ENCODE assay signal across 8 cellular contexts in genomic region chr5:172186114-172186695, GRCh38. TPM values are rescaled to one million over a fixed set of nuclear protein-coding genes. Genes with fewer than 3 reads are reported as not detected.
A peak's percentile ranks its signal among the peaks of the same experiment; 100 is the strongest.
DNase-seq lines count a peak whose midpoint lies in the region; ATAC-seq lines count a peak whose summit lies in the region.

No MANE protein-coding gene starts in this region.

- intact Hi-C loops in activated CD4-positive, alpha-beta T cell treated with anti-CD3 and anti-CD28 coated beads, Interleukin-2, amount 10 ng/mL, durations not matched to agents 24 days and 14 days (cut with micrococcal nuclease): loop anchor here (2.0 to 5.0 kb wide), 6 partner anchors 34 to 799 kb away; partner anchors contain the start of gene NPM1
- intact Hi-C loops in activated T-helper 1 cell treated with anti-CD3 and anti-CD28 coated beads, Interleukin-12 subunit alpha, Interleukin-12 subunit beta, Interleukin-2, Interleukin-4 antibody, amounts not matched to agents 30 ng/mL and 10 ng/mL and 1 ng/mL, durations not matched to agents 14 hours and 24 hours and 36 hours (cut with micrococcal nuclease): loop anchor here (2.0 to 5.0 kb wide), 5 partner anchors 199 to 799 kb away; partner anchors contain the start of gene NPM1

- no peak for ATAC-seq in stimulated activated memory B cell treated with anti-CD40 and anti-IgM and Interleukin-4, amounts not matched to agents 10 μg/mL and 1 μg/mL and 100 μg/mL, for 72 hours

- H3K4me1 Mint-ChIP-seq in activated CD4-positive, alpha-beta T cell treated with anti-CD3 and anti-CD28 coated beads, Interleukin-2, amount 10 ng/mL, durations not matched to agents 24 days and 14 days: peaks cover 45% of the 10 kb centered on the region
- H3K4me1 Mint-ChIP-seq in activated T-helper 1 cell treated with anti-CD3 and anti-CD28 coated beads, Interleukin-12 subunit alpha, Interleukin-12 subunit beta, Interleukin-2, Interleukin-4 antibody, amounts not matched to agents 30 ng/mL and 10 ng/mL and 1 ng/mL, durations not matched to agents 14 hours and 24 hours and 36 hours (ENCODE audit: low read depth): peaks cover 52% of the 10 kb centered on the region
- peaks cover 39 to 49% of the 10 kb centered on the region in 2 donors for H3K4me1 Mint-ChIP-seq in immature natural killer cell
- peaks cover 36% of the 10 kb centered on the region for H3K4me1 Mint-ChIP-seq in stimulated activated memory B cell treated with anti-CD40 and anti-IgM and Interleukin-4, amounts not matched to agents 10 μg/mL and 1 μg/mL and 100 μg/mL, for 72 hours

- peak overlapping the region; percentile 99 for H3K27ac Mint-ChIP-seq in activated CD4-positive, alpha-beta T cell treated with anti-CD3 and anti-CD28 coated beads, Interleukin-2, amount 10 ng/mL, durations not matched to agents 24 days and 14 days
- peak overlapping the region; percentile 99 for H3K27ac Mint-ChIP-seq in activated T-helper 1 cell treated with anti-CD3 and anti-CD28 coated beads, Interleukin-12 subunit alpha, Interleukin-12 subunit beta, Interleukin-2, Interleukin-4 antibody, amounts not matched to agents 30 ng/mL and 10 ng/mL and 1 ng/mL, durations not matched to agents 14 hours and 24 hours and 36 hours
- peak overlapping the region; percentile 95 to 100 (median 100) for H3K27ac Mint-ChIP-seq in immature natural killer cell
- peak overlapping the region; percentile 89 for H3K27ac Mint-ChIP-seq in stimulated activated memory B cell treated with anti-CD40 and anti-IgM and Interleukin-4, amounts not matched to agents 10 μg/mL and 1 μg/mL and 100 μg/mL, for 72 hours

- peaks cover 5% of the 10 kb centered on the region for H3K27me3 Mint-ChIP-seq in activated CD4-positive, alpha-beta T cell treated with anti-CD3 and anti-CD28 coated beads, Interleukin-2, amount 10 ng/mL, durations not matched to agents 24 days and 14 days
- peaks cover 5% of the 10 kb centered on the region for H3K27me3 Mint-ChIP-seq in activated T-helper 1 cell treated with anti-CD3 and anti-CD28 coated beads, Interleukin-12 subunit alpha, Interleukin-12 subunit beta, Interleukin-2, Interleukin-4 antibody, amounts not matched to agents 30 ng/mL and 10 ng/mL and 1 ng/mL, durations not matched to agents 14 hours and 24 hours and 36 hours (ENCODE audit: insufficient read depth)
- peaks cover 10 to 41% (median 23%) of the 10 kb centered on the region in 3 donors for H3K27me3 Mint-ChIP-seq in immature natural killer cell (ENCODE audit: low read depth in 3 of 3)
- H3K27me3 Mint-ChIP-seq in stimulated activated memory B cell treated with anti-CD40 and anti-IgM and Interleukin-4, amounts not matched to agents 10 μg/mL and 1 μg/mL and 100 μg/mL, for 72 hours: no peaks in the 10 kb centered on the region

- H3K9me3 Mint-ChIP-seq in activated CD4-positive, alpha-beta T cell treated with anti-CD3 and anti-CD28 coated beads, Interleukin-2, amount 10 ng/mL, durations not matched to agents 24 days and 14 days: no peaks in the 10 kb centered on the region
- no peaks in the 10 kb centered on the region for H3K9me3 Mint-ChIP-seq in activated T-helper 1 cell treated with anti-CD3 and anti-CD28 coated beads, Interleukin-12 subunit alpha, Interleukin-12 subunit beta, Interleukin-2, Interleukin-4 antibody, amounts not matched to agents 30 ng/mL and 10 ng/mL and 1 ng/mL, durations not matched to agents 14 hours and 24 hours and 36 hours
- peaks cover 0 to 2% (median 0%) of the 10 kb centered on the region in 6 donors for H3K9me3 Mint-ChIP-seq in immature natural killer cell
- H3K9me3 Mint-ChIP-seq in stimulated activated memory B cell treated with anti-CD40 and anti-IgM and Interleukin-4, amounts not matched to agents 10 μg/mL and 1 μg/mL and 100 μg/mL, for 72 hours: no peaks in the 10 kb centered on the region

- DNase-seq in activated CD4-positive, alpha-beta T cell treated with anti-CD3 and anti-CD28 coated beads, Interleukin-2, amount 10 ng/mL, durations not matched to agents 24 days and 14 days: peak; percentile 64
- no peak for DNase-seq in activated CD4-positive, alpha-beta T cell treated with anti-CD3 and anti-CD28 coated beads for 1 hour
- DNase-seq in activated T-helper 1 cell treated with anti-CD3 and anti-CD28 coated beads, Interleukin-12 subunit alpha, Interleukin-12 subunit beta, Interleukin-2, Interleukin-4 antibody, amounts not matched to agents 30 ng/mL and 10 ng/mL and 1 ng/mL, durations not matched to agents 14 hours and 24 hours and 36 hours (ENCODE audit: low spot score): no peak
- DNase-seq in immature natural killer cell: no peak
- no peak for DNase-seq in effector CD4-positive, alpha-beta T cell
- no peak for DNase-seq in SKM-1 treated with dmso at 0.1 percent for 144 hours (lab: John Stamatoyannopoulos, UW; ENCODE audit: unreplicated experiment)
- DNase-seq in NCI-H446 (lab: John Stamatoyannopoulos, UW): no peak

- H3K36me3 Mint-ChIP-seq in activated CD4-positive, alpha-beta T cell treated with anti-CD3 and anti-CD28 coated beads, Interleukin-2, amount 10 ng/mL, durations not matched to agents 24 days and 14 days (ENCODE audit: low read depth): peaks cover 28% of the 10 kb centered on the region
- H3K36me3 Mint-ChIP-seq in activated T-helper 1 cell treated with anti-CD3 and anti-CD28 coated beads, Interleukin-12 subunit alpha, Interleukin-12 subunit beta, Interleukin-2, Interleukin-4 antibody, amounts not matched to agents 30 ng/mL and 10 ng/mL and 1 ng/mL, durations not matched to agents 14 hours and 24 hours and 36 hours (ENCODE audit: low read depth): peaks cover 10% of the 10 kb centered on the region
- peaks cover 14 to 21% (median 17%) of the 10 kb centered on the region in 3 donors for H3K36me3 Mint-ChIP-seq in immature natural killer cell
- H3K36me3 Mint-ChIP-seq in stimulated activated memory B cell treated with anti-CD40 and anti-IgM and Interleukin-4, amounts not matched to agents 10 μg/mL and 1 μg/mL and 100 μg/mL, for 72 hours: peaks cover 37% of the 10 kb centered on the region

- peak overlapping the region; percentile 99 for H3K4me3 Mint-ChIP-seq in activated CD4-positive, alpha-beta T cell treated with anti-CD3 and anti-CD28 coated beads, Interleukin-2, amount 10 ng/mL, durations not matched to agents 24 days and 14 days
- peak overlapping the region; percentile 99 for H3K4me3 Mint-ChIP-seq in activated T-helper 1 cell treated with anti-CD3 and anti-CD28 coated beads, Interleukin-12 subunit alpha, Interleukin-12 subunit beta, Interleukin-2, Interleukin-4 antibody, amounts not matched to agents 30 ng/mL and 10 ng/mL and 1 ng/mL, durations not matched to agents 14 hours and 24 hours and 36 hours
- peak overlapping the region; percentile 95 to 99 (median 97) for H3K4me3 Mint-ChIP-seq in immature natural killer cell
- H3K4me3 Mint-ChIP-seq in stimulated activated memory B cell treated with anti-CD40 and anti-IgM and Interleukin-4, amounts not matched to agents 10 μg/mL and 1 μg/mL and 100 μg/mL, for 72 hours: peak overlapping the region; percentile 97

RNA-seq across cellular contexts. Expression of gene STK10, which starts 1.8 kb away (rescaled TPM):
- total RNA-seq in activated CD4-positive, alpha-beta T cell treated with anti-CD3 and anti-CD28 coated beads, Interleukin-2, amount 10 ng/mL, durations not matched to agents 24 days and 14 days: 87.9 and 91.1 TPM in 2 replicates
- 88.6 and 91.9 TPM in 2 replicates for total RNA-seq in activated T-helper 1 cell treated with anti-CD3 and anti-CD28 coated beads, Interleukin-12 subunit alpha, Interleukin-12 subunit beta, Interleukin-2, Interleukin-4 antibody, amounts not matched to agents 30 ng/mL and 10 ng/mL and 1 ng/mL, durations not matched to agents 14 hours and 24 hours and 36 hours
- 100 to 1,000 TPM in 1 of 3 donors, 10 to 100 TPM in 2; 24.8 to 274 (median 54.9) TPM for polyA plus RNA-seq in immature natural killer cell

RNA-seq across cellular contexts. Expression of gene EFCAB9, which starts 7.8 kb away (rescaled TPM):
- total RNA-seq in activated CD4-positive, alpha-beta T cell treated with anti-CD3 and anti-CD28 coated beads, Interleukin-2, amount 10 ng/mL, durations not matched to agents 24 days and 14 days: not detected in 2 replicates
- total RNA-seq in activated T-helper 1 cell treated with anti-CD3 and anti-CD28 coated beads, Interleukin-12 subunit alpha, Interleukin-12 subunit beta, Interleukin-2, Interleukin-4 antibody, amounts not matched to agents 30 ng/mL and 10 ng/mL and 1 ng/mL, durations not matched to agents 14 hours and 24 hours and 36 hours: not detected in 2 replicates
- not detected for polyA plus RNA-seq in immature natural killer cell
